Comparison of ENCODE assay signal across 4 cellular contexts in the genomic region with DNA sequence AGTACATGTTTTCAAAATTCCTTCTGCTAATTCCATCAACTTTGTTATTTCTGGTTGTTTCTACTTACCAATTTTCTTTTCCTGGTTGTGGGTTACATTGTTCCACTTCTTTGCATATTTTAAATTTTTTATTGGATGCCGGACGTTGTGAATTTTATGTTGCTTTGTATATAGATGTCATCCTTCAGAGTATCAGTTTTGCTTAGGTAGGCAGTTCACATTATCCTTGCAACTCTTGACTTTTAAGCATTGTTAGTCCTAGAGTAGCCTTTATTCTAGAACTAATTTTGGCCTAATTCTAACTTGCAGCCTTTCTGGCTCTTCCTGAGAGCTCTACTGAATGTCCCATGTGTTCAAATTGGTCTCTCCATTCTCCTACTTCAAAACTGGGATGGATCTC.
"Had no signal": no experiment of that assay in that cellular context is flagged by ENCODE, and none has a peak within 500 bp of the region (broad histone marks: within the 10 kb centered on the region; RNA-seq: fewer than 3 reads in every experiment).

No MANE protein-coding gene starts in this region.

- ATAC-seq: HepG2, K562 had no signal

- H3K4me3 ChIP-seq: K562 had no signal

- DNase-seq: KBM-7 had no signal

- H3K27ac ChIP-seq: HL-60 had no signal
